22 cellular contexts compared by ENCODE assay signal in the genomic region with DNA sequence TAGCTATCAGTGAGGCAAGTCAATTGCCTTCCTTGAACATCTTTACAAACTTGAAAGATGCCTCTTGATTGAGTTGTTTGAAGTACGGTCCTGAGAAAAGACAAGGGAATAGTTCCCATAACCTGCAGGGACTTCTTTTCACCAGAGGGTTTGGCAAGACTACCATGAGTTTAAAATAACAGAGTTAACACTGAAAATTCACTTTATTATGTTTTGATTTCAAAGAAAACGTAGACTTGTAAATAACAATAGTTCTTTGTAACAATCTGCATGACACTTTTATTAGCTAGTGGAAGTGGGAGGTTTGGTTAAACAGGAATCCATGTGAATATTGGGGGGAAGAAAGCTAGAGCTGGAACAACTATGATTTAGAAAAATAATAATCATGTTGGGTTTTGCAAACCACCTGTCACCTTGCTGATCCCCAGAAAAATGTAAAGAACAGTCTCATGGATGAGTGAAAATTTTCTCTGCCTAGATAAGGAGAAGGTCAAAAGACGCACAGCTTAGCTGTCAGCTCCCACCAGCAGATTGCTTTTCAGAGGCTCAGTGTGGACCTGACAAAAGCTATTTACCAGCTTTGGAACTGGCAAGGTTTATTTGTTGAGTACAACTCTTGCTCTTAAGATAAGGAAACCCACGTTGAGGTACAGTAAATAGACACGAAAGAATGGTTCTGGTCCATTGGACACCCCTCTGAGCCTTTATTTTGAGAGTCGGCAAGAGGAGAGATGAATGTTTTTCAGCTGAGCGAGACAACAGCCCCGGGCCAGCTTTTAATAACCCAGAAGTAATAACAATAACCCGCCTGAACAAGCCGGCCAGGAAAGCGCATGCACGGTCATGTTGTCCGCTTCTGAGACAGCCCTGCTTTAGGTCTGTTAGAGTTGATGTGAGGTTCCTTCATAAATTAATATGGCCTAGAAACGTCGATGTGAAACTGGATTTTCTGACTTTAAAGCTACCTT. TPM values are rescaled to one million over a fixed set of nuclear protein-coding genes. Genes with fewer than 3 reads are reported as not detected.
DNase-seq lines count a peak whose midpoint lies in the region; ATAC-seq, FAIRE-seq and TF ChIP-seq lines count a peak whose summit lies in the region.
"Had no signal": no experiment of that assay in that cellular context is flagged by ENCODE, and none has a peak within 500 bp of the region (broad histone marks: within the 10 kb centered on the region; RNA-seq: fewer than 3 reads in every experiment).

No MANE protein-coding gene starts in this region.

- no peaks in the 10 kb centered on the region for H3K9me3 Mint-ChIP-seq in activated naive CD8-positive, alpha-beta T cell treated with anti-CD3 and anti-CD28 coated beads, Interleukin-2, amount 50 U/mL, for 24 hours
- H3K9me3 Mint-ChIP-seq: activated naive CD4-positive, alpha-beta T cell treated with anti-CD3 and anti-CD28 coated beads, Interleukin-2, amount 10 ng/mL, durations not matched to agents 7 days and 5 days had no signal

- no peaks in the 10 kb centered on the region for H3K36me3 ChIP-seq in smooth muscle cell (ENCODE audit: low read depth)
- H3K36me3 ChIP-seq: BE2C, thoracic aorta had no signal

- TF ChIP-seq CTCF in smooth muscle cell (IDR thresholded peaks at IDR 0.05; ENCODE audit: borderline replicate concordance, insufficient read depth, poor library complexity, severe bottlenecking): no peak

- peak; percentile 97 for FAIRE-seq in endometrium (lab: Jason Lieb, UNC)
- FAIRE-seq: GM19239 had no signal

- peak overlapping the region; percentile 50 for H3K27ac ChIP-seq in smooth muscle cell (ENCODE audit: low read depth)
- H3K27ac ChIP-seq: 22Rv1, parathyroid adenoma, thoracic aorta had no signal

- no peaks in the 10 kb centered on the region for H4K20me1 ChIP-seq in smooth muscle cell (ENCODE audit: low read depth)

- H3K9me3 ChIP-seq in smooth muscle cell (replicated peaks; ENCODE audit: low read depth): no peaks in the 10 kb centered on the region
- H3K9me3 ChIP-seq in T-helper 17 cell (ENCODE audit: control insufficient read depth, low read length, poor library complexity, severe bottlenecking): no peaks in the 10 kb centered on the region
- H3K9me3 ChIP-seq: BE2C, thoracic aorta had no signal

- H3K27me3 Mint-ChIP-seq in activated naive CD8-positive, alpha-beta T cell treated with anti-CD3 and anti-CD28 coated beads, Interleukin-2, amount 50 U/mL, for 24 hours: peaks cover 12% of the 10 kb centered on the region
- peaks cover 59% of the 10 kb centered on the region for H3K27me3 Mint-ChIP-seq in T-helper 17 cell
- H3K27me3 Mint-ChIP-seq: activated naive CD4-positive, alpha-beta T cell treated with anti-CD3 and anti-CD28 coated beads, Interleukin-2, amount 10 ng/mL, durations not matched to agents 7 days and 5 days had no signal

- no peak overlapping the region for H3K4me2 ChIP-seq in smooth muscle cell

- no peak overlapping the region for H2AFZ ChIP-seq in smooth muscle cell (ENCODE audit: low read depth)
- H2AFZ ChIP-seq: parathyroid adenoma had no signal

- H3K27me3 ChIP-seq in smooth muscle cell (ENCODE audit: low read depth): no peaks in the 10 kb centered on the region

- H3K27ac Mint-ChIP-seq in activated naive CD8-positive, alpha-beta T cell treated with anti-CD3 and anti-CD28 coated beads, Interleukin-2, amount 50 U/mL, for 24 hours: no peak overlapping the region
- H3K27ac Mint-ChIP-seq in T-helper 17 cell: no peak overlapping the region
- H3K27ac Mint-ChIP-seq: activated naive CD4-positive, alpha-beta T cell treated with anti-CD3 and anti-CD28 coated beads, Interleukin-2, amount 10 ng/mL, durations not matched to agents 7 days and 5 days had no signal

- H3K4me3 Mint-ChIP-seq in activated naive CD8-positive, alpha-beta T cell treated with anti-CD3 and anti-CD28 coated beads, Interleukin-2, amount 50 U/mL, for 24 hours: no peak overlapping the region
- H3K4me3 Mint-ChIP-seq in T-helper 17 cell: no peak overlapping the region
- H3K4me3 Mint-ChIP-seq: activated naive CD4-positive, alpha-beta T cell treated with anti-CD3 and anti-CD28 coated beads, Interleukin-2, amount 10 ng/mL, durations not matched to agents 7 days and 5 days had no signal

- H3F3A ChIP-seq in smooth muscle cell (ENCODE audit: low read depth): peaks cover 11% of the 10 kb centered on the region

- H3K79me2 ChIP-seq in smooth muscle cell (ENCODE audit: low read depth): no peaks in the 10 kb centered on the region
- H3K79me2 ChIP-seq: parathyroid adenoma had no signal

- peak; percentile 42 for DNase-seq in DMS53 (lab: John Stamatoyannopoulos, UW)
- no peak for DNase-seq in DMS53 treated with DMSO at 0.1 percent for 48 hours (lab: John Stamatoyannopoulos, UW; ENCODE audit: unreplicated experiment)
- peak; percentile 6 to 39 for DNase-seq in NCI-H187 (lab: John Stamatoyannopoulos, UW)
- DNase-seq in smooth muscle cell (lab: John Stamatoyannopoulos, UW; ENCODE audit: unreplicated experiment): no peak
- DNase-seq in G401 (ENCODE audit: low spot score): no peak
- no peak for DNase-seq in activated naive CD8-positive, alpha-beta T cell treated with anti-CD3 and anti-CD28 coated beads, Interleukin-2, amount 50 U/mL, for 24 hours
- DNase-seq in T-helper 17 cell: no peak
- DNase-seq: activated CD4-positive, alpha-beta T cell treated with anti-CD3 and anti-CD28 coated beads, Interleukin-2, amount 50 U/mL, for 4 hours; activated naive CD4-positive, alpha-beta T cell treated with anti-CD3 and anti-CD28 coated beads, Interleukin-2, amount 10 ng/mL, durations not matched to agents 7 days and 5 days; BE2C; cortex of kidney; Karpas-422; NCI-H1930; SW 1271 had no signal

- no peaks in the 10 kb centered on the region for H3K4me1 ChIP-seq in smooth muscle cell (ENCODE audit: low read depth)
- H3K4me1 ChIP-seq: BE2C, parathyroid adenoma had no signal

- H3K4me1 Mint-ChIP-seq in activated naive CD8-positive, alpha-beta T cell treated with anti-CD3 and anti-CD28 coated beads, Interleukin-2, amount 50 U/mL, for 24 hours: no peaks in the 10 kb centered on the region
- no peaks in the 10 kb centered on the region for H3K4me1 Mint-ChIP-seq in T-helper 17 cell
- H3K4me1 Mint-ChIP-seq: activated naive CD4-positive, alpha-beta T cell treated with anti-CD3 and anti-CD28 coated beads, Interleukin-2, amount 10 ng/mL, durations not matched to agents 7 days and 5 days had no signal

- no peak for ATAC-seq in activated naive CD8-positive, alpha-beta T cell treated with anti-CD3 and anti-CD28 coated beads, Interleukin-2, amount 50 U/mL, for 24 hours
- no peak for ATAC-seq in T-helper 17 cell

- H3K4me3 ChIP-seq in smooth muscle cell: no peak overlapping the region
- H3K4me3 ChIP-seq: skin epidermis, thoracic aorta had no signal

- no peak overlapping the region for H3K9ac ChIP-seq in smooth muscle cell (ENCODE audit: low read depth)
- H3K9ac ChIP-seq: parathyroid adenoma had no signal

- WGBS in smooth muscle cell (ENCODE audit: low lambda C conversion rate): 67% methylated on average over 15 of the region's 15 CpGs

- in situ Hi-C loops in G401 (cut with HindIII; ENCODE audit: low sequenced_read_pairs): no loop called here

- H3K36me3 Mint-ChIP-seq in activated naive CD8-positive, alpha-beta T cell treated with anti-CD3 and anti-CD28 coated beads, Interleukin-2, amount 50 U/mL, for 24 hours (ENCODE audit: low read depth): no peaks in the 10 kb centered on the region
- H3K36me3 Mint-ChIP-seq in T-helper 17 cell (ENCODE audit: low read depth): no peaks in the 10 kb centered on the region
- H3K36me3 Mint-ChIP-seq: activated naive CD4-positive, alpha-beta T cell treated with anti-CD3 and anti-CD28 coated beads, Interleukin-2, amount 10 ng/mL, durations not matched to agents 7 days and 5 days had no signal

RNA-seq across cellular contexts. Expression of a gene that starts 49.2 kb away (rescaled TPM):
- total RNA-seq in smooth muscle cell: 98.9 and 106 TPM in 2 replicates
- 116 and 182 TPM in 2 replicates for polyA plus RNA-seq in smooth muscle cell
- not detected in 2 replicates for total RNA-seq in G401 (2014; rRNA removed; shearing (Covaris generic))
- not detected for total RNA-seq in T-helper 17 cell
- total RNA-seq: glomerular endothelial cell, RPMI7951 had no signal

Comparison
In these comparisons a context has a peak if more than half of its experiments do, and no peak if none do; other contexts are left out.
1. DNase-seq: peak in DMS53 (single experiment) and NCI-H187 (2 of 2); none in DMS53 treated with DMSO at 0.1 percent for 48 hours (single experiment), smooth muscle cell (single experiment), G401 (single experiment), activated naive CD8-positive, alpha-beta T cell treated with anti-CD3 and anti-CD28 coated beads, Interleukin-2, amount 50 U/mL, for 24 hours (single experiment) and T-helper 17 cell (0 of 3).
2. RNA of a gene that starts 49.2 kb away (total RNA-seq): 98.9 to 106 TPM in smooth muscle cell; not detected in G401 and not detected in T-helper 17 cell; every median in the first group is over 10 times any median in the second.